Comparison of ENCODE assay signal across 38 cellular contexts in genomic region chr6:96234476-96234875, GRCh38.
"Had no signal": no experiment of that assay in that cellular context is flagged by ENCODE, and none has a peak within 500 bp of the region (broad histone marks: within the 10 kb centered on the region; RNA-seq: fewer than 3 reads in every experiment).

No MANE protein-coding gene starts in this region.

- H2AFZ ChIP-seq: PC-9 had no signal

- DNase-seq: activated CD4-positive, alpha-beta memory T cell treated with anti-CD3 and anti-CD28 coated beads, Interleukin-2, amount 10 ng/mL, durations not matched to agents 7 days and 5 days; activated CD4-positive, alpha-beta T cell treated with anti-CD3 and anti-CD28 coated beads for 1 hour; activated CD4-positive, alpha-beta T cell treated with anti-CD3 and anti-CD28 coated beads for 48 hours; activated CD4-positive, CD25-positive, alpha-beta regulatory T cell; activated CD8-positive, alpha-beta memory T cell treated with anti-CD3 and anti-CD28 coated beads for 24 hours; activated CD8-positive, alpha-beta memory T cell treated with anti-CD3 and anti-CD28 coated beads, Interleukin-2, amount 10 ng/mL, durations not matched to agents 7 days and 5 days; activated CD8-positive, alpha-beta memory T cell treated with anti-CD3 and anti-CD28 coated beads, Interleukin-2, amount 50 U/mL, for 48 hours; activated effector memory CD4-positive, alpha-beta T cell treated with Interleukin-2 at 50 U/mL for 16 hours; activated naive CD4-positive, alpha-beta T cell treated with anti-CD3 and anti-CD28 coated beads, Interleukin-2, amount 10 ng/mL, durations not matched to agents 7 days and 5 days; activated naive CD8-positive, alpha-beta T cell treated with anti-CD3 and anti-CD28 coated beads, Interleukin-2, amount 50 U/mL, for 24 hours; activated T-cell treated with anti-CD3 and anti-CD28 coated beads, Interleukin-2, amount 50 U/mL, for 48 hours; aorta; brain microvascular endothelial cell; central memory CD4-positive, alpha-beta T cell; Kasumi-1; KG1; MG63; NCI-H1048; NCI-H1105 treated with DMSO at 0.1 percent for 48 hours; NCI-H1436; NCI-H1694; NCI-H1930; NCI-H2081 treated with DMSO at 0.1 percent for 48 hours; NCI-H2171; NCI-H510A; NCI-H526; NCI-H748 treated with DMSO at 0.1 percent for 48 hours; NK-92 treated with Interleukin-12 subunit alpha and Interleukin-12 subunit beta, amount 100 ng/mL, for 24 hours; PC-9; SIG-M5; SW 1271; T-helper 1 cell; T-helper 2 cell; T-helper 9 cell; WERI-Rb-1 had no signal

- ATAC-seq: activated CD8-positive, alpha-beta memory T cell treated with anti-CD3 and anti-CD28 coated beads, Interleukin-2, amount 10 ng/mL, durations not matched to agents 7 days and 5 days; activated naive CD8-positive, alpha-beta T cell treated with anti-CD3 and anti-CD28 coated beads, Interleukin-2, amount 50 U/mL, for 24 hours; Right ventricle myocardium inferior; SK-N-SH treated with all-trans-retinoic acid at 6 μM for 48 hours had no signal

- H3K27me3 ChIP-seq: brain microvascular endothelial cell, MG63 had no signal

- H3K9me3 ChIP-seq: MG63 had no signal

- H3K4me3 ChIP-seq: MG63, PC-9 had no signal

- H3K4me2 ChIP-seq: PC-9 had no signal

- H3K27ac ChIP-seq: brain microvascular endothelial cell, PC-9, RWPE1, WERI-Rb-1 had no signal

- H3K36me3 ChIP-seq: brain microvascular endothelial cell, MG63, WERI-Rb-1 had no signal
